ENCODE assay signal across 8 cellular contexts in the genomic region with DNA sequence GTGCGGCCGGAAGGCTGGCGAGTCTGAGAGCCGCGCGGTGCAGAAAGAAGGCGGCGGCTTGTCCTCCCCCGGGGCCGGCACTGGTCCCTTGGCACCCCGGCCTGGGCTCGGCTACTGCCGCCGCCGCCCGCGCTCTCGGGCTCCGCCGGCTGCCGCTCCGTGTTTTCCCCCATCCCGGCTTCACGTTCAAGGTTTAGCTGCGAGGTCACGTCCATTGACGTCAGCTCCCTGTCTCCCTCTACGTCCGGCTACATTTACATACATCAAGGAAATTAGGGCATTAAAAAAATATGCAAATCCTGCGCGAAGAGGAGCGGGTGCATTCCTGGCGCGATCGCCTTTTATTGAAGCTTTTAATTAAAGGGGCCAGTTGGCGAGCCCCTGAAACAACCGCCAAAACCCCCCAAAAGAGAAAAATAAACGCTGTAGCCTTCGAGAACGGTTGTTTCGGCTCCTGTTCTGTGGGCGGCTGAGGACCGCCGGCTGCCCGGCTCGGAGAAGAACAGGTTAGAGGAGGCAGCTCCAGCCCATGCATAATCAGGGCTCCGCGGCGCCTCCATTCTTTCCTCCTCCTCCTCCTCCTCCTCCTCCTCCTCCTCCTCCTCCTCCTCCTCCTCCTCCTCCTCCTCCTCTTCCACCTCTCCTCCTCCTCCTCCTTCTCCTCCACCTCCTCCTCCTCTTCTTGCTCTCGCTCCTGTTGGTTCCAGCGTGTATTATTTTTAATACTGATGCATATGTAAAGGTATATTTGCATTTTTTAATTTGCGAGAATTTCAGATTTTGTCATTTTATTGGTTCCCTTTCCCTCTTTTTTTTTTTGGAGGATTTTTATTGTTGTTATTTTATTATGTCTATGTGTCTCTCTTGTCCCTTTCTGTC.
DNase-seq lines count a peak whose midpoint lies in the region; ATAC-seq and TF ChIP-seq lines count a peak whose summit lies in the region.

No MANE protein-coding gene starts in this region.

- H3K9ac ChIP-seq in duodenal mucosa (ENCODE audit: low read depth in 1 of 2, low read length in 2 of 2) = no peak overlapping the region

- H3K4me1 ChIP-seq in duodenal mucosa (ENCODE audit: control insufficient read depth in 1 of 2, insufficient read depth in 2 of 2, low read length in 2 of 2) = peaks cover 11 to 21% of the 10 kb centered on the region in 2 donors
- peaks cover 29% of the 10 kb centered on the region for H3K4me1 ChIP-seq in vagina

- ATAC-seq in GM21447 (IDR thresholded peaks at IDR 0.05; ENCODE audit: unreplicated experiment) = peak; percentile 38

- H3K4me3 ChIP-seq in duodenal mucosa (ENCODE audit: low read depth in 1 of 2, low read length in 2 of 2) (peak overlapping the region; percentile 19 to 61), vagina (peak overlapping the region; percentile 35 to 38)

- no peak for TF ChIP-seq POLR2A in vagina (IDR thresholded peaks at IDR 0.05)

- H3K9me3 Mint-ChIP-seq in IgD-negative memory B cell = peaks cover 1 to 21% (median 5%) of the 10 kb centered on the region in 3 donors

- H3K36me3 ChIP-seq in duodenal mucosa (ENCODE audit: control insufficient read depth in 1 of 2, insufficient read depth in 2 of 2, low read length in 2 of 2) = no peaks in the 10 kb centered on the region
- no peaks in the 10 kb centered on the region for H3K36me3 ChIP-seq in vagina

- intact Hi-C loops in vagina (cut with DNase I) = loop anchor here (10.0 kb wide), 1 partner anchor 531 kb away; no protein-coding TSS in a partner anchor

- H3K9me3 ChIP-seq in duodenal mucosa (ENCODE audit: control insufficient read depth in 1 of 2, low read length in 2 of 2) = no peaks in the 10 kb centered on the region
- H3K9me3 ChIP-seq in vagina = no peaks in the 10 kb centered on the region

- H3K27me3 ChIP-seq in duodenal mucosa (ENCODE audit: control insufficient read depth in 1 of 2, insufficient read depth in 2 of 2, low read length in 2 of 2) (peaks cover 74 to 90% of the 10 kb centered on the region in 2 donors), vagina (peaks cover 16% of the 10 kb centered on the region)

- peak overlapping the region; percentile 76 to 92 (median 88) for H3K4me3 Mint-ChIP-seq in IgD-negative memory B cell

- H3K4me1 Mint-ChIP-seq in IgD-negative memory B cell = peaks cover 4 to 27% (median 17%) of the 10 kb centered on the region in 3 donors

- peak overlapping the region; percentile 93 to 98 (median 94) for H3K27ac Mint-ChIP-seq in IgD-negative memory B cell

- TF ChIP-seq CTCF in vagina (IDR thresholded peaks at IDR 0.05) = no peak

- peaks cover 6% of the 10 kb centered on the region for H3K36me3 Mint-ChIP-seq in IgD-negative memory B cell

- H3K27ac ChIP-seq in duodenal mucosa (ENCODE audit: low read depth, low read length) (no peak overlapping the region), vagina (peak overlapping the region; percentile 65)

- DNase-seq in DMS53 treated with DMSO at 0.1 percent for 48 hours (lab: John Stamatoyannopoulos, UW; ENCODE audit: unreplicated experiment) (peak; percentile 80), SHP77 (lab: John Stamatoyannopoulos, UW) (peak; percentile 87 to 93), midbrain (lab: John Stamatoyannopoulos, UW) (peak; percentile 74), vagina (ENCODE audit: extremely low spot score in 2 of 2) (no peak), NOMO-1 treated with dmso at 0.1 percent for 144 hours (lab: John Stamatoyannopoulos, UW; ENCODE audit: unreplicated experiment) (no peak)

- H3K27me3 Mint-ChIP-seq in IgD-negative memory B cell = peaks cover 74% of the 10 kb centered on the region

Comparison
In these comparisons a context has a peak if more than half of its experiments do, and no peak if none do; other contexts are left out.
1. DNase-seq: peak in DMS53 treated with DMSO at 0.1 percent for 48 hours (single experiment), SHP77 (2 of 2) and midbrain (single experiment); none in vagina (0 of 2) and NOMO-1 treated with dmso at 0.1 percent for 144 hours (single experiment).